Comparison of ENCODE assay signal across 8 cellular contexts in the genomic region with DNA sequence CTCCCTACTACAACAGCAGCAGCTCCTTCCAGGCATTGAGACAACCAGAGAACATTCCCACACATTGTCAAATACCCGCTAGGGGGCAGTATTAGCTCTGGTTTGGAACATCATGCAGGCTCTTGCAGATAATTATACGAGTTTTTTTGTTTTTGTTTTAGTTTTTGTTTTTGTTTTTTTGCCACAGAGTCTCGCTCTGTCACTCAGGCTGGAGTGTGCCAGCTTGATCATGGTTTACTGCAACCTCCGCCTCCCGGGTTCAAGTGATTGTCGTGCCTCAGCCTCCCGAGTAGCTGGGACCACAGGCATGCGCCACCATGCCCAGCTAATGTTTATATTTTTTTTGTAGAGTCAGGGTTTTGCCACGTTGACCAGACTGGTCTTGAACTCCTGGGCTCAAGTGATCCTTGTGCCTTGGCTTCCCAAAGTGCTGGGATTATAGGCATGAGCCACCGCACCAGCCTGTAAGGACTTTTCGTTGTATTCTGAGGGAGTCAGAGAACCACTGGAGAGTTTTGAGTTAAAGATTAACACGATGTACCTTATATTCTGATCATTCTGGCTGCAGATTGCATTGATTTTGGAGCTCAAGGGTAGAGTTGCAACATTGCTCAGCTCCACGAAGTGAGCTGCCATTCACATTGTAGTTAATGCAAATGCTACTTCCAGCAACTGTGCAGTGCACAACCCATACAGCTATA. TPM values are rescaled to one million over a fixed set of nuclear protein-coding genes. Genes with fewer than 3 reads are reported as not detected.
DNase-seq lines count a peak whose midpoint lies in the region; ATAC-seq, FAIRE-seq and TF ChIP-seq lines count a peak whose summit lies in the region.

No MANE protein-coding gene starts in this region.

- dilution Hi-C loops in endothelial cell of umbilical vein (cut with MboI; ENCODE audit: extremely low pct_ligation_motif_present, low sequenced_read_pairs), result no loop called here

- no TSS peak for BruUV-seq in endothelial cell of umbilical vein (replicated peaks; lab: Mats Ljungman, UMichigan)

- POLR2A ChIA-PET in endothelial cell of umbilical vein (lab: Charles Lee), result interaction anchor here (0.6 to 1.3 kb wide), 3 partner anchors 73 to 86 kb away, joined by 3 to 4 read pairs (median 3); no protein-coding TSS in a partner anchor

- ATAC-seq in GM19035 (IDR thresholded peaks at IDR 0.05; ENCODE audit: unreplicated experiment), result no peak

- no peaks in the 10 kb centered on the region for H3K9me1 ChIP-seq in endothelial cell of umbilical vein (replicated peaks; ENCODE audit: control insufficient read depth, extremely low read depth, insufficient read depth, low read length)

- H3K4me1 Mint-ChIP-seq in activated CD4-positive, alpha-beta T cell treated with anti-CD3 and anti-CD28 coated beads, Interleukin-2, amount 10 ng/mL, durations not matched to agents 24 days and 14 days, result peaks cover 3% of the 10 kb centered on the region

- TF ChIP-seq POLR2A in endothelial cell of umbilical vein (IDR thresholded peaks at IDR 0.05; ENCODE audit: low read depth, low read length), result no peak

- no peaks in the 10 kb centered on the region for H3K79me2 ChIP-seq in endothelial cell of umbilical vein (ENCODE audit: control insufficient read depth, insufficient read depth, low read length)

- H3K9me3 Mint-ChIP-seq in activated CD4-positive, alpha-beta T cell treated with anti-CD3 and anti-CD28 coated beads, Interleukin-2, amount 10 ng/mL, durations not matched to agents 24 days and 14 days, result no peaks in the 10 kb centered on the region

- H2AFZ ChIP-seq in endothelial cell of umbilical vein (ENCODE audit: low read depth, low read length), result no peak overlapping the region

- H3K4me2 ChIP-seq in endothelial cell of umbilical vein (ENCODE audit: insufficient read depth, low read length), result no peak overlapping the region

- intact Hi-C loops in activated CD4-positive, alpha-beta T cell treated with anti-CD3 and anti-CD28 coated beads, Interleukin-2, amount 10 ng/mL, durations not matched to agents 24 days and 14 days (cut with micrococcal nuclease), result loop anchor here (1.0 kb wide), 1 partner anchor 86 kb away; no protein-coding TSS in a partner anchor
- intact Hi-C loops in endothelial cell of umbilical vein (cut with micrococcal nuclease), result loop anchor here (1.0 to 2.0 kb wide), 4 partner anchors 86 to 274 kb away; no protein-coding TSS in a partner anchor

- no peaks in the 10 kb centered on the region for H3K9me3 ChIP-seq in endothelial cell of umbilical vein (replicated peaks; ENCODE audit: control insufficient read depth, insufficient read depth, low read length)

- H3K36me3 Mint-ChIP-seq in activated CD4-positive, alpha-beta T cell treated with anti-CD3 and anti-CD28 coated beads, Interleukin-2, amount 10 ng/mL, durations not matched to agents 24 days and 14 days (ENCODE audit: low read depth), result no peaks in the 10 kb centered on the region

- H3K27me3 Mint-ChIP-seq in activated CD4-positive, alpha-beta T cell treated with anti-CD3 and anti-CD28 coated beads, Interleukin-2, amount 10 ng/mL, durations not matched to agents 24 days and 14 days, result peaks cover 2% of the 10 kb centered on the region

- no peaks in the 10 kb centered on the region for H4K20me1 ChIP-seq in endothelial cell of umbilical vein (replicated peaks; ENCODE audit: control insufficient read depth, extremely low read depth, insufficient read depth, low read length)

- no peak overlapping the region for H3K4me3 Mint-ChIP-seq in activated CD4-positive, alpha-beta T cell treated with anti-CD3 and anti-CD28 coated beads, Interleukin-2, amount 10 ng/mL, durations not matched to agents 24 days and 14 days

- H3K4me3 ChIP-seq in endothelial cell of umbilical vein (replicated peaks in 1 of 3; ENCODE audit: insufficient read depth in 1 of 3, low read depth in 1 of 3, low read length in 3 of 3), result no peak overlapping the region

- FAIRE-seq in GM18507 (lab: Jason Lieb, UNC), result peak; percentile 62
- FAIRE-seq in endothelial cell of umbilical vein (lab: Jason Lieb, UNC), result peak; percentile 97

- H3K27ac Mint-ChIP-seq in activated CD4-positive, alpha-beta T cell treated with anti-CD3 and anti-CD28 coated beads, Interleukin-2, amount 10 ng/mL, durations not matched to agents 24 days and 14 days, result no peak overlapping the region

- H3K9ac ChIP-seq in endothelial cell of umbilical vein (replicated peaks; ENCODE audit: extremely low read depth, insufficient read depth, low read length), result no peak overlapping the region

- H3K36me3 ChIP-seq in endothelial cell of umbilical vein (ENCODE audit: control insufficient read depth in 2 of 2, extremely low read depth in 1 of 2, insufficient read depth in 2 of 2, low read length in 2 of 2), result no peaks in the 10 kb centered on the region

- CTCF ChIA-PET in endothelial cell of umbilical vein (lab: Charles Lee), result interaction anchor here (0.5 to 3.3 kb wide), 87 partner anchors 9 to 476 kb away, joined by 3 to 272 read pairs (median 6); partner anchors contain the start of genes BCAM, CEACAM19, NECTIN2 and PVR

- peaks cover 7 to 18% of the 10 kb centered on the region in 2 experiments for H3K27me3 ChIP-seq in endothelial cell of umbilical vein (ENCODE audit: control insufficient read depth in 2 of 2, insufficient read depth in 2 of 2, low read length in 2 of 2)

- DNase-seq in AG09319 (ENCODE audit: extremely low read depth, low read depth) (peak; percentile 55), GM18507 (ENCODE audit: extremely low spot score, insufficient read length, low read depth) (peak; percentile 17), NCI-H2227 treated with DMSO at 0.1 percent for 48 hours (lab: John Stamatoyannopoulos, UW) (peak; percentile 9), endothelial cell of umbilical vein (ENCODE audit: low read depth, low spot score) (peak; percentile 82), middle frontal gyrus (ENCODE audit: extremely low spot score, low spot score) (peak; percentile 17), stromal cell of bone marrow (ENCODE audit: low read depth) (peak; percentile 65)
- DNase-seq in activated CD4-positive, alpha-beta T cell treated with anti-CD3 and anti-CD28 coated beads, Interleukin-2, amount 10 ng/mL, durations not matched to agents 24 days and 14 days, result peak; percentile 86

- TF ChIP-seq CTCF in AG09319 (IDR thresholded peaks at IDR 0.05; ENCODE audit: low read depth, low read length) (peak; percentile 72), endothelial cell of umbilical vein (IDR thresholded peaks at IDR 0.05; ENCODE audit: extremely low read depth in 1 of 2, insufficient read depth in 1 of 2, low read depth in 1 of 2, low read length in 2 of 2) (peak; percentile 71 to 82)

- H3K27ac ChIP-seq in endothelial cell of umbilical vein (ENCODE audit: insufficient read depth, low read depth, low read length), result no peak overlapping the region

- H3K4me1 ChIP-seq in endothelial cell of umbilical vein (ENCODE audit: control insufficient read depth, extremely low read depth, insufficient read depth, low read length), result no peaks in the 10 kb centered on the region

TF ChIP-seq in endothelial cell of umbilical vein, 7 proteins besides CTCF, POLR2A, EP300 and RAD21:
- no peak for TF ChIP-seq GATA2 (IDR thresholded peaks at IDR 0.05; ENCODE audit: insufficient read depth, insufficient read length, low read depth, low read length)
- TF ChIP-seq FOS (IDR thresholded peaks at IDR 0.05; ENCODE audit: borderline replicate concordance, insufficient read depth, low read length), result no peak
- TF ChIP-seq POLR2AphosphoS5 (IDR thresholded peaks at IDR 0.05; ENCODE audit: insufficient read depth, low read depth, low read length), result no peak
- no peak for TF ChIP-seq MYC (IDR thresholded peaks at IDR 0.05; ENCODE audit: low read depth, low read length)
- no peak for TF ChIP-seq EZH2 (IDR thresholded peaks at IDR 0.05; ENCODE audit: borderline replicate concordance, low read depth, low read length, severe bottlenecking)
- no peak for TF ChIP-seq JUN (IDR thresholded peaks at IDR 0.05; ENCODE audit: borderline replicate concordance, insufficient read depth, insufficient read length, low read depth)
- TF ChIP-seq MAX (IDR thresholded peaks at IDR 0.05; ENCODE audit: insufficient read depth, insufficient read length), result no peak

RNA-seq across cellular contexts. Expression of gene CEACAM20, which starts 41.7 kb away (rescaled TPM):
- total RNA-seq in activated CD4-positive, alpha-beta T cell treated with anti-CD3 and anti-CD28 coated beads, Interleukin-2, amount 10 ng/mL, durations not matched to agents 24 days and 14 days, result not detected in 2 replicates
- total RNA-seq in endothelial cell of umbilical vein, result not detected in 2 replicates
- polyA plus RNA-seq in endothelial cell of umbilical vein, result 0.06 TPM in 2 replicates
- not detected in 2 replicates for polyA plus RNA-seq in endothelial cell of umbilical vein (2011; cell fraction: cytosol; rRNA removed)
- polyA plus RNA-seq in endothelial cell of umbilical vein (2011; cell fraction: nucleus; rRNA removed), result 0.25 and 0.50 TPM in 2 replicates
- 0.15 TPM in 1 of 2 replicates, not detected in the other for polyA plus RNA-seq in endothelial cell of umbilical vein (2012)
- polyA minus RNA-seq in endothelial cell of umbilical vein, result 0.74 TPM in 1 of 2 replicates, not detected in the other
- not detected for polyA minus RNA-seq in endothelial cell of umbilical vein (2011; cell fraction: cytosol; rRNA and poly(A)+ RNA removed)
- 0.24 and 0.38 TPM in 2 replicates for polyA minus RNA-seq in endothelial cell of umbilical vein (2011; cell fraction: nucleus; rRNA and poly(A)+ RNA removed)

RNA-seq across cellular contexts. Expression of gene IGSF23, which starts 42.2 kb away (rescaled TPM):
- not detected in 2 replicates for total RNA-seq in activated CD4-positive, alpha-beta T cell treated with anti-CD3 and anti-CD28 coated beads, Interleukin-2, amount 10 ng/mL, durations not matched to agents 24 days and 14 days
- total RNA-seq in endothelial cell of umbilical vein, result 0.35 TPM in 1 of 2 replicates, not detected in the other
- 0.73 and 0.81 TPM in 2 replicates for polyA plus RNA-seq in endothelial cell of umbilical vein
- polyA plus RNA-seq in endothelial cell of umbilical vein (2011; cell fraction: cytosol; rRNA removed), result 0.58 and 0.59 TPM in 2 replicates
- 0.28 and 0.39 TPM in 2 replicates for polyA plus RNA-seq in endothelial cell of umbilical vein (2011; cell fraction: nucleus; rRNA removed)
- 0.78 and 1.4 TPM in 2 replicates for polyA plus RNA-seq in endothelial cell of umbilical vein (2012)
- 0.42 TPM in 1 of 2 replicates, not detected in the other for polyA minus RNA-seq in endothelial cell of umbilical vein
- not detected for polyA minus RNA-seq in endothelial cell of umbilical vein (2011; cell fraction: cytosol; rRNA and poly(A)+ RNA removed)
- polyA minus RNA-seq in endothelial cell of umbilical vein (2011; cell fraction: nucleus; rRNA and poly(A)+ RNA removed), result not detected in 2 replicates

Comparison
In these comparisons a context has a peak if more than half of its experiments do, and no peak if none do; other contexts are left out.
1. DNase-seq: peak in every context shown above with its lines; median percentile 86 in activated CD4-positive, alpha-beta T cell treated with anti-CD3 and anti-CD28 coated beads, Interleukin-2, amount 10 ng/mL, durations not matched to agents 24 days and 14 days; 82 in endothelial cell of umbilical vein; 65 in stromal cell of bone marrow; 55 in AG09319; 17 in GM18507; 17 in middle frontal gyrus; 9 in NCI-H2227 treated with DMSO at 0.1 percent for 48 hours.